16 cellular contexts compared by ENCODE assay signal in genomic region chr17:28130455-28130854, GRCh38.
DNase-seq lines count a peak whose midpoint lies in the region; ATAC-seq and TF ChIP-seq lines count a peak whose summit lies in the region.
"Had no signal": no experiment of that assay in that cellular context is flagged by ENCODE, and none has a peak within 500 bp of the region (broad histone marks: within the 10 kb centered on the region; RNA-seq: fewer than 3 reads in every experiment).

No MANE protein-coding gene starts in this region.

- peak overlapping the region; percentile 32 to 84 (median 66) for H3K27ac Mint-ChIP-seq in nephron
- no peak overlapping the region for H3K27ac Mint-ChIP-seq in stimulated activated naive B cell treated with anti-CD40 and anti-IgM and Interleukin-4, amounts not matched to agents 10 μg/mL and 1 μg/mL and 100 μg/mL, for 72 hours
- H3K27ac Mint-ChIP-seq: B cell; CD4-positive, alpha-beta memory T cell; IgD-negative memory B cell had no signal

- no peaks in the 10 kb centered on the region for H3K27me3 Mint-ChIP-seq in nephron (ENCODE audit: low read depth)
- H3K27me3 Mint-ChIP-seq in stimulated activated naive B cell treated with anti-CD40 and anti-IgM and Interleukin-4, amounts not matched to agents 10 μg/mL and 1 μg/mL and 100 μg/mL, for 72 hours: no peaks in the 10 kb centered on the region
- H3K27me3 Mint-ChIP-seq: B cell; CD4-positive, alpha-beta memory T cell; IgD-negative memory B cell had no signal

- intact Hi-C loops in posterior vena cava (cut with DNase I): no loop called here

- DNase-seq in GDM1 (lab: John Stamatoyannopoulos, UW) (peak; percentile 12), NCI-H1417 (lab: John Stamatoyannopoulos, UW) (peak in 2 of 3 experiments; percentile 2 to 79), NCI-H2227 treated with DMSO at 0.1 percent for 48 hours (lab: John Stamatoyannopoulos, UW) (peak; percentile 45), posterior vena cava (ENCODE audit: low spot score) (no peak)
- no peak for DNase-seq in stimulated activated naive B cell treated with anti-CD40 and anti-IgM and Interleukin-4, amounts not matched to agents 10 μg/mL and 1 μg/mL and 100 μg/mL, for 72 hours
- DNase-seq: C1 segment of cervical spinal cord; CD4-positive, alpha-beta memory T cell; COR-L47; DND-41; GF-D8; GM23248 had no signal

- H3K4me1 Mint-ChIP-seq in nephron: peaks cover 30% of the 10 kb centered on the region
- H3K4me1 Mint-ChIP-seq in stimulated activated naive B cell treated with anti-CD40 and anti-IgM and Interleukin-4, amounts not matched to agents 10 μg/mL and 1 μg/mL and 100 μg/mL, for 72 hours: no peaks in the 10 kb centered on the region
- H3K4me1 Mint-ChIP-seq: B cell; CD4-positive, alpha-beta memory T cell had no signal

- TF ChIP-seq CTCF in nephron (IDR thresholded peaks at IDR 0.05; ENCODE audit: unreplicated experiment in 3 of 3): no peak

- ATAC-seq in HG03025 (IDR thresholded peaks at IDR 0.05; ENCODE audit: low FRiP score, unreplicated experiment): no peak
- no peak for ATAC-seq in stimulated activated naive B cell treated with anti-CD40 and anti-IgM and Interleukin-4, amounts not matched to agents 10 μg/mL and 1 μg/mL and 100 μg/mL, for 72 hours (replicated peaks)
- ATAC-seq: HCT116 had no signal

- peaks cover 24% of the 10 kb centered on the region for H3K36me3 Mint-ChIP-seq in nephron (ENCODE audit: low read depth)
- peaks cover 25 to 31% of the 10 kb centered on the region in 2 donors for H3K36me3 Mint-ChIP-seq in stimulated activated naive B cell treated with anti-CD40 and anti-IgM and Interleukin-4, amounts not matched to agents 10 μg/mL and 1 μg/mL and 100 μg/mL, for 72 hours

- H3K4me3 Mint-ChIP-seq in nephron: no peak overlapping the region
- H3K4me3 Mint-ChIP-seq in stimulated activated naive B cell treated with anti-CD40 and anti-IgM and Interleukin-4, amounts not matched to agents 10 μg/mL and 1 μg/mL and 100 μg/mL, for 72 hours: no peak overlapping the region
- H3K4me3 Mint-ChIP-seq: B cell; CD4-positive, alpha-beta memory T cell; IgD-negative memory B cell had no signal

- H3K9me3 Mint-ChIP-seq in nephron: no peaks in the 10 kb centered on the region
- H3K9me3 Mint-ChIP-seq in stimulated activated naive B cell treated with anti-CD40 and anti-IgM and Interleukin-4, amounts not matched to agents 10 μg/mL and 1 μg/mL and 100 μg/mL, for 72 hours: no peaks in the 10 kb centered on the region
- H3K9me3 Mint-ChIP-seq: CD4-positive, alpha-beta memory T cell; IgD-negative memory B cell had no signal

Comparison
In these comparisons a context has a peak if more than half of its experiments do, and no peak if none do; other contexts are left out.
1. DNase-seq: peak in GDM1 (single experiment), NCI-H1417 (2 of 3) and NCI-H2227 treated with DMSO at 0.1 percent for 48 hours (single experiment); none in posterior vena cava (single experiment) and stimulated activated naive B cell treated with anti-CD40 and anti-IgM and Interleukin-4, amounts not matched to agents 10 μg/mL and 1 μg/mL and 100 μg/mL, for 72 hours (single experiment).